ENCODE assay signal across 8 cellular contexts in the genomic region with DNA sequence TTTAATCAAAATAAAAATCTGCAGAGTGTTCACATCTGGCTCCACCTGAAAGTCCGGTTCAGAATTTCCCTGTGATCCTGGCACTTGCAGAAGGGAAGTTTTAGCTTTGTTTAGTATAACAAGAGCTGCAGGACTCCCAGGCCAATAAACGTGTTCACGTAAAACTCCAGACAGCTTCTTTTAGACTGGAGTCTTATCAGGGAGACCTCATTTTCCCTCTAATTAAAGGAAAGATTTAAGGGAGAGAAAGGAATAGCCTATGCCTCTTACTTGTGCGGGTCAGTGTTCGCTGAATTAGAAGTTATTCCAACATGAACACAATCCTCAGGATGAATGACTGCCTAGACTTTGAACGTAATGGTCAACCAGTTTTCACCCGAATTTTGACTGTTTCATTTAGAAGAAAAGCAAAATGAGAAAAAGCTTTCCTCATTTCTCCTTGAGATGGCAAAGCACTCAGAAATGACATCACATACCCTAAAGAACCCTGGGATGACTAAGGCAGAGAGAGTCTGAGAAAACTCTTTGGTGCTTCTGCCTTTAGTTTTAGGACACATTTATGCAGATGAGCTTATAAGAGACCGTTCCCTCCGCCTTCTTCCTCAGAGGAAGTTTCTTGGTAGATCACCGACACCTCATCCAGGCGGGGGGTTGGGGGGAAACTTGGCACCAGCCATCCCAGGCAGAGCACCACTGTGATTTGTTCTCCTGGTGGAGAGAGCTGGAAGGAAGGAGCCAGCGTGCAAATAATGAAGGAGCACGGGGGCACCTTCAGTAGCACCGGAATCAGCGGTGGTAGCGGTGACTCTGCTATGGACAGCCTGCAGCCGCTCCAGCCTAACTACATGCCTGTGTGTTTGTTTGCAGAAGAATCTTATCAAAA.
DNase-seq lines count a peak whose midpoint lies in the region; ATAC-seq and TF ChIP-seq lines count a peak whose summit lies in the region.

No MANE protein-coding gene starts in this region.

- peak overlapping the region; percentile 74 for H3K27ac ChIP-seq in vagina

- peak in 1 of 2 donors; percentile 42 for TF ChIP-seq POLR2A in vagina (IDR thresholded peaks at IDR 0.05)

- no peaks in the 10 kb centered on the region for H3K9me3 ChIP-seq in vagina

- H3K36me3 ChIP-seq in vagina, result no peaks in the 10 kb centered on the region

- no peak for TF ChIP-seq CTCF in omental fat pad (IDR thresholded peaks at IDR 0.05)
- peak in 2 of 3 experiments; percentile 19 to 26 for TF ChIP-seq CTCF in vagina (IDR thresholded peaks at IDR 0.05)

- ATAC-seq in GM19372 (IDR thresholded peaks at IDR 0.05; ENCODE audit: low read depth, unreplicated experiment), result peak; percentile 17
- ATAC-seq in omental fat pad (ENCODE audit: low FRiP score), result peak; percentile 81

- peak overlapping the region; percentile 52 to 55 for H3K4me3 ChIP-seq in vagina

- DNase-seq in AG08396 (ENCODE audit: low spot score) (peak; percentile 68), NCI-H460 (ENCODE audit: extremely low read depth, low read depth) (peak; percentile 86), glomerular endothelial cell (ENCODE audit: extremely low read depth, low read depth, low spot score) (peak; percentile 88), omental fat pad (ENCODE audit: low spot score) (no peak), vagina (ENCODE audit: extremely low spot score in 2 of 2) (no peak), NCI-H1417 treated with DMSO at 0.1 percent for 48 hours (lab: John Stamatoyannopoulos, UW) (no peak)
- DNase-seq in activated effector memory CD4-positive, alpha-beta T cell treated with Interleukin-2 at 50 U/mL for 16 hours, result peak; percentile 35

- H3K27me3 ChIP-seq in vagina, result no peaks in the 10 kb centered on the region

- intact Hi-C loops in vagina (cut with DNase I), result loop anchor here (2.0 kb wide), 1 partner anchor 61 kb away; no protein-coding TSS in a partner anchor

- H3K4me1 ChIP-seq in vagina, result peaks cover 11% of the 10 kb centered on the region

Comparison
In these comparisons a context has a peak if more than half of its experiments do, and no peak if none do; other contexts are left out.
1. DNase-seq: peak in AG08396 (single experiment), NCI-H460 (single experiment), activated effector memory CD4-positive, alpha-beta T cell treated with Interleukin-2 at 50 U/mL for 16 hours (single experiment) and glomerular endothelial cell (single experiment); none in omental fat pad (single experiment), vagina (0 of 2) and NCI-H1417 treated with DMSO at 0.1 percent for 48 hours (single experiment).
2. CTCF ChIP-seq: peak in vagina (2 of 3); none in omental fat pad (0 of 3).